ENCODE assay signal across 8 cellular contexts in the genomic region with DNA sequence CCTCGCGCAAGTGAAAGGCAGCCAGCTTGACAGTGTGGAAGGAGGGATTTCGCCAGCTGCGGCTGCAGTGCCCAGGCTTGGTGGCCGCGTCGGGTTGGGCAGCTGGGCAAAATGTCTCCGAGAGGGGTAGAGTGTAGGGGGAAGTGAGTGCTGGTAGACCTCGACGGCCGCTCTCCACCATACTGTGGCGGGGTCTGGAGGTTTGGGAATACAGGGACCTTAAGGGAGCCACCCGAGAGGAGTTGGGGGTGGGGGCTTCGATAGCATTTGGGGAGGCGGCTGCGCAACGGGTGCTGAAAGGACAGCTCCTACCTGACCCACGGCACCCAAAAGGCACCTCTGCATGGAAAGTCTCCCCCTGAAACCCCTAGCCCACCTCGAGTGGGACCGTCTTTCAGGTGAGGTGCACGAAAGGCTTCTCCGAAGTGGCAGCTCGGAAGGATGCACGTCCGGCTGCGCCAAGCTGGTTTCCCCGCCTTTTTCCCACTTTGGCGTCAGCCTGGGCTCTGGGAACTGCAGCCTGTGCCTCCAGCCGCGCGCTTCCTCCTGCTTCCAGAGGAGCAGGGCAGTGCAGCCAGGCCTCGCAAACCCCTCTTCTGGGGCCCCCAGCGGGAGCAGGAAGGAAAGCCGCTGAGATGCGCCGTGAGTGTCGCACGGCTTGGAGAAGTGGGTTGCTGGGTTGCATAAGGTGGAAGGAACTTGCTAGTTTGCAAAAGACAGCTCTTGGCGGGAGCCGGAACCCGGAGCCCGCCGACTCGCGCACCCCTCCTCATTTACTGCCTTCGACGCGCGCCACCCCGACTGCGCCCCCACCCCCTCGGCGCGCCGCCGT. TPM values are rescaled to one million over a fixed set of nuclear protein-coding genes. Genes with fewer than 3 reads are reported as not detected.
DNase-seq lines count a peak whose midpoint lies in the region; ATAC-seq and TF ChIP-seq lines count a peak whose summit lies in the region.

No MANE protein-coding gene starts in this region.

- H3K4me3 ChIP-seq in PC-3 (ENCODE audit: low read length) (peak overlapping the region; percentile 96), urinary bladder (ENCODE audit: low read depth, low read length) (peak overlapping the region; percentile 86)

- H3K27ac ChIP-seq in C4-2B: peak overlapping the region; percentile 100
- H3K27ac ChIP-seq in PC-3 (ENCODE audit: low read length): peak overlapping the region; percentile 44; the same call in 1 of the 2 replicates
- H3K27ac ChIP-seq in urinary bladder (ENCODE audit: low read depth): no peak overlapping the region

- CTCF ChIA-PET in PC-3 (lab: Charles Lee): interaction anchor here (0.7 to 1.0 kb wide), 2 partner anchors 29 to 234 kb away, joined by 3 read pairs; no protein-coding TSS in a partner anchor

- no peaks in the 10 kb centered on the region for H3K36me3 Mint-ChIP-seq in glutamatergic neuron (ENCODE audit: unreplicated experiment)

- H3K9me2 ChIP-seq in PC-3 (replicated peaks; ENCODE audit: low read length): no peaks in the 10 kb centered on the region

- TSS peak; percentile 45 for BruUV-seq in PC-3 (replicated peaks; lab: Mats Ljungman, UMichigan)

- WGBS in urinary bladder: under 1% methylated on average over 56 of the region's 56 CpGs

- peak overlapping the region; percentile 51 for H2AFZ ChIP-seq in PC-3 (ENCODE audit: low read length)

- peak; percentile 8 for ATAC-seq in GM19035 (IDR thresholded peaks at IDR 0.05; ENCODE audit: unreplicated experiment)
- peak; percentile 39 for ATAC-seq in PC-3

- peaks cover 25% of the 10 kb centered on the region for H3K79me2 ChIP-seq in PC-3 (ENCODE audit: low read length)

- H4K20me1 ChIP-seq in PC-3 (ENCODE audit: low read length): peaks cover 32% of the 10 kb centered on the region

- TF ChIP-seq CTCF in C4-2B (conservative IDR thresholded peaks at IDR 0.05): no peak
- no peak for TF ChIP-seq CTCF in PC-3 (conservative IDR thresholded peaks at IDR 0.05; ENCODE audit: low read depth, low read length)
- no peak for TF ChIP-seq CTCF in glutamatergic neuron (IDR thresholded peaks at IDR 0.05; ENCODE audit: partially characterized antibody, unreplicated experiment)

- H3K36me3 ChIP-seq in PC-3 (ENCODE audit: low read depth, low read length) (peaks cover 32% of the 10 kb centered on the region), urinary bladder (ENCODE audit: insufficient read depth) (peaks cover 3% of the 10 kb centered on the region)

- H3K4me1 ChIP-seq in PC-3 (ENCODE audit: insufficient read depth, low read length): peaks cover 29% of the 10 kb centered on the region
- H3K4me1 ChIP-seq in urinary bladder (ENCODE audit: insufficient read depth): no peaks in the 10 kb centered on the region

- peaks cover 5% of the 10 kb centered on the region for H3F3A ChIP-seq in PC-3 (ENCODE audit: low read length, unreplicated experiment)

- H3K27ac Mint-ChIP-seq in glutamatergic neuron (ENCODE audit: unreplicated experiment): peak overlapping the region; percentile 91

- H3K9ac ChIP-seq in PC-3 (ENCODE audit: low read length): peak overlapping the region; percentile 100

- H3K4me1 Mint-ChIP-seq in glutamatergic neuron (ENCODE audit: low read depth, unreplicated experiment): peaks cover 38% of the 10 kb centered on the region

- peak overlapping the region; percentile 88 for H3K4me3 Mint-ChIP-seq in glutamatergic neuron (ENCODE audit: unreplicated experiment)

- DNase-seq in HPDE6-E6E7 (ENCODE audit: extremely low spot score): peak; percentile 39
- DNase-seq in PC-3: peak; percentile 59
- peak; percentile 32 for DNase-seq in activated naive CD4-positive, alpha-beta T cell treated with anti-CD3 and anti-CD28 coated beads, Interleukin-2, amount 50 U/mL, for 16 hours
- peak; percentile 76 for DNase-seq in glutamatergic neuron
- peak in 44 of 56 donors; percentile 17 to 91 (median 58) for DNase-seq in nucleus accumbens (lab: John Stamatoyannopoulos, UW)

- H3K9me3 Mint-ChIP-seq in glutamatergic neuron (ENCODE audit: unreplicated experiment): peaks cover 10% of the 10 kb centered on the region

- no peaks in the 10 kb centered on the region for H3K27me3 ChIP-seq in PC-3 (ENCODE audit: low read length)

- no peaks in the 10 kb centered on the region for H3K9me3 ChIP-seq in PC-3 (ENCODE audit: low read length)

- peaks cover 11% of the 10 kb centered on the region for H3K27me3 Mint-ChIP-seq in glutamatergic neuron (ENCODE audit: unreplicated experiment)

- intact Hi-C loops in PC-3 (cut with micrococcal nuclease): no loop called here

- peak overlapping the region; percentile 100 for H3K4me2 ChIP-seq in PC-3 (ENCODE audit: low read length)

- POLR2A ChIA-PET in PC-3 (lab: Charles Lee; ENCODE audit: unreplicated experiment): interaction anchor here (0.6 kb wide), 2 partner anchors 33 to 38 kb away, joined by 3 to 5 read pairs; no protein-coding TSS in a partner anchor

RNA-seq across cellular contexts. Expression of a gene that starts 0.5 kb away (rescaled TPM):
- total RNA-seq in PC-3 (2014; rRNA removed) (822 and 888 TPM in 2 replicates), glutamatergic neuron (ENCODE audit: unreplicated experiment) (187 TPM), urinary bladder (557 TPM)
- polyA plus RNA-seq in urinary bladder: 519 TPM

RNA-seq across cellular contexts. Expression of a gene that starts 39.6 kb away (rescaled TPM):
- total RNA-seq in PC-3 (2014; rRNA removed) (49.6 and 52.8 TPM in 2 replicates), glutamatergic neuron (ENCODE audit: unreplicated experiment) (64.6 TPM), urinary bladder (30.0 TPM)
- polyA plus RNA-seq in urinary bladder: 25.4 TPM

RNA-seq across cellular contexts. Expression of a gene that starts 57.8 kb away (rescaled TPM):
- 98.2 and 111 TPM in 2 replicates for total RNA-seq in PC-3 (2014; rRNA removed)
- total RNA-seq in glutamatergic neuron (ENCODE audit: unreplicated experiment): 10.8 TPM
- 8.9 TPM for total RNA-seq in urinary bladder
- polyA plus RNA-seq in urinary bladder: 7.7 TPM
